23 cellular contexts compared by ENCODE assay signal in the genomic region with DNA sequence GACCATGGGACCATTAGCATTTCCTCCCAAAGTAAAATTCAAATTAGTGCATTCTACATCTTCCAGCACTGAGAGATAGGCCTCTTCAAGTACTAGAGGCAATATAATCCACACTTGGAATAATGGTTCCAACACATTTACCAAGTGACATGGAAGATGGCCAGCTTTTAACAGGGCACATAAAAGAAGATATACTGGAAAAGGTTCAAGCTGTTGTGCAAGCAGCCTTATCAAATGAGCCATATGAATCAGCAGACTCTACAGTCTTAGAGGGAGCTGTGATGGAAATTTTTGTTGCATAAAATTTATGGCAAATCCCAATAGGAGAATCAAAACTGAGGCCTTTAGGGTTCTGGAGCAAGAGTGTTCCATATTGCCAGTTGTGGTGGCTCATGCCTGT.
"Had no signal": no experiment of that assay in that cellular context is flagged by ENCODE, and none has a peak within 500 bp of the region (broad histone marks: within the 10 kb centered on the region; RNA-seq: fewer than 3 reads in every experiment).

No MANE protein-coding gene starts in this region.

- H3K36me3 ChIP-seq: left lung, lower lobe of right lung, pancreas, prostate gland, sigmoid colon, spleen, tibial nerve, uterus had no signal

- ATAC-seq: left colon; left lung; lower lobe of right lung; naive thymus-derived CD8-positive, alpha-beta T cell; pancreas; right cardiac atrium; stimulated activated effector memory CD8-positive, alpha-beta T cell treated with anti-CD3 and anti-CD28 coated beads, Interleukin-12 subunit alpha, Interleukin-12 subunit beta, amount 100 ng/mL, for 72 hours had no signal

- H3K4me3 ChIP-seq: left lung, lower lobe of right lung, pancreas, prostate gland, sigmoid colon, spleen, tibial nerve, uterus had no signal

- DNase-seq: hippocampal formation; kidney; left colon; left lung; lower lobe of right lung; mammary epithelial cell; mesenchymal stem cell; naive thymus-derived CD8-positive, alpha-beta T cell; nucleus accumbens; pancreas; posterior cingulate gyrus; retina; right cardiac atrium; sigmoid colon; small intestine; spleen; stimulated activated CD4-positive, alpha-beta T cell treated with anti-CD3 and anti-CD28 coated beads, Interleukin-4, amount 100 ng/mL, for 24 hours; stimulated activated naive CD4-positive, alpha-beta T cell; uterus had no signal

- H3K9me3 ChIP-seq: left lung, lower lobe of right lung, prostate gland, sigmoid colon, tibial nerve, uterus had no signal

- H3K4me1 ChIP-seq: left lung, lower lobe of right lung, pancreas, prostate gland, sigmoid colon, spleen, tibial nerve, uterus had no signal

- H3K27me3 ChIP-seq: left lung, pancreas, sigmoid colon, spleen, tibial nerve, uterus had no signal

- FAIRE-seq: islet of Langerhans, kidney, pancreas, small intestine had no signal

- H3K27ac ChIP-seq: left lung, lower lobe of right lung, pancreas, prostate gland, sigmoid colon, spleen, tibial nerve, uterus had no signal
